In the genomic region with DNA sequence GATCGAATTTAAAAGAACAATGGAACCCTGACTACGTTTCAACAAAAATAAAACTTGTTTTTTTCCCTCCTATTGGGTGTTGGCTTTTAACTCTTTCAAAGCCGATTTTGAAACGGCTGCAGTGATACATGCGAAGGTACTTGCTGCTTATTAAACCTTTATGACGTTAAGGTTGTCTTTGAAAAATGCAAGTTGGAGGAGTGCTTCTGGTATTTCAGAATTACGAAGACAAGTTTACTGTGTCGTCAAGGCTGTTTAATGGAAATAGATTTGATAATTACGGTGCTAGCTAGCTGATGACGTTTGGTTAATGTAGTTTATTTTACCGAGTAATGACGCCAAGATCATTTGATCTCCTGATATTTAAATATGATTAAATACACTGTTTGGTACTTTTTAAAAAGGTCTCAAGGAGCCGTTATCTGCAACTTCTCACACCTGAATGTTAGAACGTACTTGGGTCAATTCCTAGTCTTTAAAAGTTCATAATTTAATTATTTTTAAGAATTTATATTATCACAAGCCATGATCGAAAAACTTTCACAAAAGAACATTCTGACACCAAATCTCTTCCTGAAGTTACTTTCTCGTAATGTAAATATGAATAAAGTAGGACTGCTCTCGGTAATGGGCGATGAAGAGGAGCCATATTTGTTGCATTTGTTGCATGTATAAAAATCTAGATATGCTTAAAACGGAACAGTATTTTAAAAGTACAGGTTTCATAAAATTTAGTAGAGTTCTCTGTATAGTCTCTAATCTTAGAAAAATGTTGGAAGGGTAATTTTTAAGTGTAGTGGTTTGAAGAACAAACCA, we compare ENCODE assay signal across 8 cellular contexts. TPM values are rescaled to one million over a fixed set of nuclear protein-coding genes. Genes with fewer than 3 reads are reported as not detected.
DNase-seq lines count a peak whose midpoint lies in the region; TF ChIP-seq lines count a peak whose summit lies in the region.

No MANE protein-coding gene starts in this region.

- peaks cover 23% of the 10 kb centered on the region for H3K36me3 ChIP-seq in CD4-positive, alpha-beta memory T cell (ENCODE audit: insufficient read depth, low read length)
- peaks cover 39% of the 10 kb centered on the region for H3K36me3 ChIP-seq in KOPT-K1 (ENCODE audit: insufficient read depth, low read length)

- no peak for TF ChIP-seq CTCF in foreskin fibroblast (IDR thresholded peaks at IDR 0.05; ENCODE audit: low read depth, low read length)

- CTCF ChIA-PET in CD4-positive, alpha-beta memory T cell (lab: Charles Lee; ENCODE audit: partially characterized antibody): interaction anchor here (0.9 to 7.8 kb wide), 8 partner anchors 9 to 74 kb away, joined by 3 to 82 read pairs (median 12); partner anchors contain the start of gene CHD2
- CTCF ChIA-PET in activated CD4-positive, alpha-beta memory T cell treated with anti-CD3 and anti-CD28 coated beads, Interleukin-2, amount 10 ng/mL, durations not matched to agents 7 days and 5 days (lab: Charles Lee): interaction anchor here (1.0 to 8.4 kb wide), 10 partner anchors 9 to 86 kb away, joined by 3 to 114 read pairs (median 4); partner anchors contain the start of gene CHD2

- peak overlapping the region; percentile 96 to 99 (median 98) for H3K27ac Mint-ChIP-seq in CD4-positive, alpha-beta memory T cell
- peak overlapping the region; percentile 98 for H3K27ac Mint-ChIP-seq in activated CD4-positive, alpha-beta memory T cell treated with anti-CD3 and anti-CD28 coated beads, Interleukin-2, amount 10 ng/mL, durations not matched to agents 7 days and 5 days

- peaks cover 40 to 73% (median 47%) of the 10 kb centered on the region in 4 donors for H3K4me1 Mint-ChIP-seq in CD4-positive, alpha-beta memory T cell
- H3K4me1 Mint-ChIP-seq in activated CD4-positive, alpha-beta memory T cell treated with anti-CD3 and anti-CD28 coated beads, Interleukin-2, amount 10 ng/mL, durations not matched to agents 7 days and 5 days: peaks cover 51% of the 10 kb centered on the region

- POLR2A ChIA-PET in CD4-positive, alpha-beta memory T cell (lab: Charles Lee; ENCODE audit: partially characterized antibody): interaction anchor here (2.6 to 22.9 kb wide), 13 partner anchors 11 to 86 kb away, joined by 15 to 1104 read pairs (median 120); partner anchors contain the start of gene CHD2
- POLR2A ChIA-PET in activated CD4-positive, alpha-beta memory T cell treated with anti-CD3 and anti-CD28 coated beads, Interleukin-2, amount 10 ng/mL, durations not matched to agents 7 days and 5 days (lab: Charles Lee): interaction anchor here (0.7 to 19.1 kb wide), 18 partner anchors 11 to 98 kb away, joined by 3 to 1323 read pairs (median 34); partner anchors contain the start of gene CHD2

- intact Hi-C loops in CD4-positive, alpha-beta memory T cell (cut with micrococcal nuclease): loop anchor here (2.0 kb wide), 1 partner anchor 39 kb away; no protein-coding TSS in a partner anchor

- H3K27me3 Mint-ChIP-seq in CD4-positive, alpha-beta memory T cell: no peaks in the 10 kb centered on the region
- H3K27me3 Mint-ChIP-seq in activated CD4-positive, alpha-beta memory T cell treated with anti-CD3 and anti-CD28 coated beads, Interleukin-2, amount 10 ng/mL, durations not matched to agents 7 days and 5 days: no peaks in the 10 kb centered on the region

- DNase-seq in CD4-positive, alpha-beta memory T cell: peak; percentile 73 to 85 (median 79)
- no peak for DNase-seq in activated CD4-positive, alpha-beta memory T cell treated with anti-CD3 and anti-CD28 coated beads, Interleukin-2, amount 10 ng/mL, durations not matched to agents 7 days and 5 days
- DNase-seq in foreskin fibroblast: no peak
- DNase-seq in retina: peak; percentile 63
- DNase-seq in mesenteric fat pad (ENCODE audit: low spot score): no peak
- no peak for DNase-seq in LoVo (ENCODE audit: low spot score)
- no peak for DNase-seq in activated CD4-positive, CD25-positive, alpha-beta regulatory T cell (lab: John Stamatoyannopoulos, UW)

- peak overlapping the region; percentile 88 to 98 (median 96) for H3K4me3 Mint-ChIP-seq in CD4-positive, alpha-beta memory T cell
- peak overlapping the region; percentile 96 for H3K4me3 Mint-ChIP-seq in activated CD4-positive, alpha-beta memory T cell treated with anti-CD3 and anti-CD28 coated beads, Interleukin-2, amount 10 ng/mL, durations not matched to agents 7 days and 5 days

- no peaks in the 10 kb centered on the region for H3K27me3 ChIP-seq in CD4-positive, alpha-beta memory T cell (ENCODE audit: insufficient read depth, low read length)

- H3K9me3 Mint-ChIP-seq in CD4-positive, alpha-beta memory T cell: peaks cover 0 to 9% (median under 1%) of the 10 kb centered on the region in 8 donors
- H3K9me3 Mint-ChIP-seq in activated CD4-positive, alpha-beta memory T cell treated with anti-CD3 and anti-CD28 coated beads, Interleukin-2, amount 10 ng/mL, durations not matched to agents 7 days and 5 days: no peaks in the 10 kb centered on the region

- no peaks in the 10 kb centered on the region for H3K9me3 ChIP-seq in CD4-positive, alpha-beta memory T cell (ENCODE audit: control insufficient read depth in 1 of 2, low read length in 2 of 2)
- no peaks in the 10 kb centered on the region for H3K9me3 ChIP-seq in KOPT-K1 (ENCODE audit: insufficient read depth, low read length, poor library complexity, severe bottlenecking)

- peaks cover 35 to 56% of the 10 kb centered on the region in 2 donors for H3K36me3 Mint-ChIP-seq in CD4-positive, alpha-beta memory T cell
- H3K36me3 Mint-ChIP-seq in activated CD4-positive, alpha-beta memory T cell treated with anti-CD3 and anti-CD28 coated beads, Interleukin-2, amount 10 ng/mL, durations not matched to agents 7 days and 5 days (ENCODE audit: low read depth): peaks cover 53% of the 10 kb centered on the region

- peak overlapping the region; percentile 99 for H3K27ac ChIP-seq in CD4-positive, alpha-beta memory T cell (ENCODE audit: low read depth, low read length)
- peak overlapping the region; percentile 94 for H3K27ac ChIP-seq in KOPT-K1 (ENCODE audit: low read depth, low read length, poor library complexity, severe bottlenecking)

- H3K4me3 ChIP-seq in CD4-positive, alpha-beta memory T cell (ENCODE audit: low read length in 2 of 2): peak overlapping the region; percentile 90 to 100
- H3K4me3 ChIP-seq in foreskin fibroblast (ENCODE audit: low read depth in 1 of 2, low read length in 2 of 2): peak overlapping the region; percentile 60 to 88

- H3K4me1 ChIP-seq in CD4-positive, alpha-beta memory T cell (ENCODE audit: insufficient read depth, low read length): peaks cover 65% of the 10 kb centered on the region

RNA-seq across cellular contexts. Expression of gene CHD2, which starts 16.3 kb away (rescaled TPM):
- total RNA-seq in CD4-positive, alpha-beta memory T cell: 100 to 1,000 TPM; 340 to 351 TPM
- 100 to 1,000 TPM in 1 of 2 donors, 10 to 100 TPM in 1; 28.4 to 108 TPM for polyA plus RNA-seq in CD4-positive, alpha-beta memory T cell
- 100 to 1,000 TPM; 141 to 155 TPM for total RNA-seq in activated CD4-positive, alpha-beta memory T cell treated with anti-CD3 and anti-CD28 coated beads, Interleukin-2, amount 10 ng/mL, durations not matched to agents 7 days and 5 days
- 90.9 TPM for total RNA-seq in mesenteric fat pad

Comparison
In these comparisons a context has a peak if more than half of its experiments do, and no peak if none do; other contexts are left out.
1. DNase-seq: peak in CD4-positive, alpha-beta memory T cell (5 of 5) and retina (single experiment); none in activated CD4-positive, alpha-beta memory T cell treated with anti-CD3 and anti-CD28 coated beads, Interleukin-2, amount 10 ng/mL, durations not matched to agents 7 days and 5 days (single experiment), foreskin fibroblast (0 of 2), mesenteric fat pad (single experiment), LoVo (single experiment) and activated CD4-positive, CD25-positive, alpha-beta regulatory T cell (0 of 4).